ENCODE assay signal across 2 cellular contexts in the genomic region with DNA sequence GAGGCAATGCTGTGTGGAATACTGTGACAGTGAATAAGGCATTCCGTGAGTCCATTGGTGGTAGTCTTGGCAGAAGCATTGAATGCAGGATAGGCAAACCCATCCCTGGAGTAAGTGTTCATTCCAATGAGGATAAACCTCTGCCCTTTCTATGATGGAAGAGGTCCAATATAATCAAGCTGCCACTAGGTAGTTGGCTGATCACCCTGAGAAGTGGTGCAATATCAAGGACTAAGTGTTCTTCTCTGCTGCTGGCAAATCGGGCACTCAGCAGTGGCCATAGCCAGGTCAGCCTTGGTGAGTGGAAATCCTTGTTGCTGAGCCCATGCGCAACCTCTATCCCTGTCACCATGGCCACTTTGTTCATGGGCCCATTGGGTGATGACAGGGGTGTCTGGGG.
TF ChIP-seq lines count a peak whose summit lies in the region.

No MANE protein-coding gene starts in this region.

TF ChIP-seq in liver, 16 proteins besides CTCF, POLR2A, EP300 and RAD21 (continued from another document):
- TF ChIP-seq FOXA2 (IDR thresholded peaks at IDR 0.05) (peak; percentile 69), SP1 (IDR thresholded peaks at IDR 0.05) (peak; percentile 52), YY1 (IDR thresholded peaks at IDR 0.05) (peak; percentile 60), HNF4G (IDR thresholded peaks at IDR 0.05) (no peak), GABPA (IDR thresholded peaks at IDR 0.05 in 1 of 2, conservative IDR thresholded peaks at IDR 0.05 in 1 of 2) (no peak), FOXA1 (IDR thresholded peaks at IDR 0.05) (no peak), NR2F2 (IDR thresholded peaks at IDR 0.05) (no peak)
- TF ChIP-seq, protein P1, sequence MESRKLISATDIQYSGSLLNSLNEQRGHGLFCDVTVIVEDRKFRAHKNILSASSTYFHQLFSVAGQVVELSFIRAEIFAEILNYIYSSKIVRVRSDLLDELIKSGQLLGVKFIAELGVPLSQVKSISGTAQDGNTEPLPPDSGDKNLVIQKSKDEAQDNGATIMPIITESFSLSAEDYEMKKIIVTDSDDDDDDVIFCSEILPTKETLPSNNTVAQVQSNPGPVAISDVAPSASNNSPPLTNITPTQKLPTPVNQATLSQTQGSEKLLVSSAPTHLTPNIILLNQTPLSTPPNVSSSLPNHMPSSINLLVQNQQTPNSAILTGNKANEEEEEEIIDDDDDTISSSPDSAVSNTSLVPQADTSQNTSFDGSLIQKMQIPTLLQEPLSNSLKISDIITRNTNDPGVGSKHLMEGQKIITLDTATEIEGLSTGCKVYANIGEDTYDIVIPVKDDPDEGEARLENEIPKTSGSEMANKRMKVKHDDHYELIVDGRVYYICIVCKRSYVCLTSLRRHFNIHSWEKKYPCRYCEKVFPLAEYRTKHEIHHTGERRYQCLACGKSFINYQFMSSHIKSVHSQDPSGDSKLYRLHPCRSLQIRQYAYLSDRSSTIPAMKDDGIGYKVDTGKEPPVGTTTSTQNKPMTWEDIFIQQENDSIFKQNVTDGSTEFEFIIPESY (IDR thresholded peaks at IDR 0.05): no peak
- TF ChIP-seq, protein P2, sequence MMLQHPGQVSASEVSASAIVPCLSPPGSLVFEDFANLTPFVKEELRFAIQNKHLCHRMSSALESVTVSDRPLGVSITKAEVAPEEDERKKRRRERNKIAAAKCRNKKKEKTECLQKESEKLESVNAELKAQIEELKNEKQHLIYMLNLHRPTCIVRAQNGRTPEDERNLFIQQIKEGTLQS (IDR thresholded peaks at IDR 0.05): no peak
- TF ChIP-seq, protein P3, sequence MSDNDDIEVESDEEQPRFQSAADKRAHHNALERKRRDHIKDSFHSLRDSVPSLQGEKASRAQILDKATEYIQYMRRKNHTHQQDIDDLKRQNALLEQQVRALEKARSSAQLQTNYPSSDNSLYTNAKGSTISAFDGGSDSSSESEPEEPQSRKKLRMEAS (IDR thresholded peaks at IDR 0.05): peak; percentile 27
- TF ChIP-seq, protein P4, sequence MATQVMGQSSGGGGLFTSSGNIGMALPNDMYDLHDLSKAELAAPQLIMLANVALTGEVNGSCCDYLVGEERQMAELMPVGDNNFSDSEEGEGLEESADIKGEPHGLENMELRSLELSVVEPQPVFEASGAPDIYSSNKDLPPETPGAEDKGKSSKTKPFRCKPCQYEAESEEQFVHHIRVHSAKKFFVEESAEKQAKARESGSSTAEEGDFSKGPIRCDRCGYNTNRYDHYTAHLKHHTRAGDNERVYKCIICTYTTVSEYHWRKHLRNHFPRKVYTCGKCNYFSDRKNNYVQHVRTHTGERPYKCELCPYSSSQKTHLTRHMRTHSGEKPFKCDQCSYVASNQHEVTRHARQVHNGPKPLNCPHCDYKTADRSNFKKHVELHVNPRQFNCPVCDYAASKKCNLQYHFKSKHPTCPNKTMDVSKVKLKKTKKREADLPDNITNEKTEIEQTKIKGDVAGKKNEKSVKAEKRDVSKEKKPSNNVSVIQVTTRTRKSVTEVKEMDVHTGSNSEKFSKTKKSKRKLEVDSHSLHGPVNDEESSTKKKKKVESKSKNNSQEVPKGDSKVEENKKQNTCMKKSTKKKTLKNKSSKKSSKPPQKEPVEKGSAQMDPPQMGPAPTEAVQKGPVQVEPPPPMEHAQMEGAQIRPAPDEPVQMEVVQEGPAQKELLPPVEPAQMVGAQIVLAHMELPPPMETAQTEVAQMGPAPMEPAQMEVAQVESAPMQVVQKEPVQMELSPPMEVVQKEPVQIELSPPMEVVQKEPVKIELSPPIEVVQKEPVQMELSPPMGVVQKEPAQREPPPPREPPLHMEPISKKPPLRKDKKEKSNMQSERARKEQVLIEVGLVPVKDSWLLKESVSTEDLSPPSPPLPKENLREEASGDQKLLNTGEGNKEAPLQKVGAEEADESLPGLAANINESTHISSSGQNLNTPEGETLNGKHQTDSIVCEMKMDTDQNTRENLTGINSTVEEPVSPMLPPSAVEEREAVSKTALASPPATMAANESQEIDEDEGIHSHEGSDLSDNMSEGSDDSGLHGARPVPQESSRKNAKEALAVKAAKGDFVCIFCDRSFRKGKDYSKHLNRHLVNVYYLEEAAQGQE (IDR thresholded peaks at IDR 0.05): no peak

TF ChIP-seq in HepG2, 621 proteins besides CTCF, POLR2A, EP300 and RAD21:
- TF ChIP-seq, protein P5, sequence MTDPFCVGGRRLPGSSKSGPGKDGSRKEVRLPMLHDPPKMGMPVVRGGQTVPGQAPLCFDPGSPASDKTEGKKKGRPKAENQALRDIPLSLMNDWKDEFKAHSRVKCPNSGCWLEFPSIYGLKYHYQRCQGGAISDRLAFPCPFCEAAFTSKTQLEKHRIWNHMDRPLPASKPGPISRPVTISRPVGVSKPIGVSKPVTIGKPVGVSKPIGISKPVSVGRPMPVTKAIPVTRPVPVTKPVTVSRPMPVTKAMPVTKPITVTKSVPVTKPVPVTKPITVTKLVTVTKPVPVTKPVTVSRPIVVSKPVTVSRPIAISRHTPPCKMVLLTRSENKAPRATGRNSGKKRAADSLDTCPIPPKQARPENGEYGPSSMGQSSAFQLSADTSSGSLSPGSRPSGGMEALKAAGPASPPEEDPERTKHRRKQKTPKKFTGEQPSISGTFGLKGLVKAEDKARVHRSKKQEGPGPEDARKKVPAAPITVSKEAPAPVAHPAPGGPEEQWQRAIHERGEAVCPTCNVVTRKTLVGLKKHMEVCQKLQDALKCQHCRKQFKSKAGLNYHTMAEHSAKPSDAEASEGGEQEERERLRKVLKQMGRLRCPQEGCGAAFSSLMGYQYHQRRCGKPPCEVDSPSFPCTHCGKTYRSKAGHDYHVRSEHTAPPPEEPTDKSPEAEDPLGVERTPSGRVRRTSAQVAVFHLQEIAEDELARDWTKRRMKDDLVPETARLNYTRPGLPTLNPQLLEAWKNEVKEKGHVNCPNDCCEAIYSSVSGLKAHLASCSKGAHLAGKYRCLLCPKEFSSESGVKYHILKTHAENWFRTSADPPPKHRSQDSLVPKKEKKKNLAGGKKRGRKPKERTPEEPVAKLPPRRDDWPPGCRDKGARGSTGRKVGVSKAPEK (CRISPR knock-in tag; IDR thresholded peaks at IDR 0.05; ENCODE audit: borderline replicate concordance): no peak
- TF ChIP-seq, protein P6, sequence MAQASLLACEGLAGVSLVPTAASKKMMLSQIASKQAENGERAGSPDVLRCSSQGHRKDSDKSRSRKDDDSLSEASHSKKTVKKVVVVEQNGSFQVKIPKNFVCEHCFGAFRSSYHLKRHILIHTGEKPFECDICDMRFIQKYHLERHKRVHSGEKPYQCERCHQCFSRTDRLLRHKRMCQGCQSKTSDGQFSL (CRISPR knock-in tag; IDR thresholded peaks at IDR 0.05): no peak
- no peak for TF ChIP-seq TAF1 (CRISPR knock-in tag; IDR thresholded peaks at IDR 0.05)
- TF ChIP-seq, protein P7, sequence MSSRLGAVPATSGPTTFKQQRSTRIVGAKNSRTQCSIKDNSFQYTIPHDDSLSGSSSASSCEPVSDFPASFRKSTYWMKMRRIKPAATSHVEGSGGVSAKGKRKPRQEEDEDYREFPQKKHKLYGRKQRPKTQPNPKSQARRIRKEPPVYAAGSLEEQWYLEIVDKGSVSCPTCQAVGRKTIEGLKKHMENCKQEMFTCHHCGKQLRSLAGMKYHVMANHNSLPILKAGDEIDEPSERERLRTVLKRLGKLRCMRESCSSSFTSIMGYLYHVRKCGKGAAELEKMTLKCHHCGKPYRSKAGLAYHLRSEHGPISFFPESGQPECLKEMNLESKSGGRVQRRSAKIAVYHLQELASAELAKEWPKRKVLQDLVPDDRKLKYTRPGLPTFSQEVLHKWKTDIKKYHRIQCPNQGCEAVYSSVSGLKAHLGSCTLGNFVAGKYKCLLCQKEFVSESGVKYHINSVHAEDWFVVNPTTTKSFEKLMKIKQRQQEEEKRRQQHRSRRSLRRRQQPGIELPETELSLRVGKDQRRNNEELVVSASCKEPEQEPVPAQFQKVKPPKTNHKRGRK (CRISPR knock-in tag; IDR thresholded peaks at IDR 0.05): no peak
- TF ChIP-seq, protein P8, sequence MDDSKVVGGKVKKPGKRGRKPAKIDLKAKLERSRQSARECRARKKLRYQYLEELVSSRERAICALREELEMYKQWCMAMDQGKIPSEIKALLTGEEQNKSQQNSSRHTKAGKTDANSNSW (CRISPR knock-in tag; IDR thresholded peaks at IDR 0.05; ENCODE audit: borderline replicate concordance): no peak
- TF ChIP-seq, protein P9, sequence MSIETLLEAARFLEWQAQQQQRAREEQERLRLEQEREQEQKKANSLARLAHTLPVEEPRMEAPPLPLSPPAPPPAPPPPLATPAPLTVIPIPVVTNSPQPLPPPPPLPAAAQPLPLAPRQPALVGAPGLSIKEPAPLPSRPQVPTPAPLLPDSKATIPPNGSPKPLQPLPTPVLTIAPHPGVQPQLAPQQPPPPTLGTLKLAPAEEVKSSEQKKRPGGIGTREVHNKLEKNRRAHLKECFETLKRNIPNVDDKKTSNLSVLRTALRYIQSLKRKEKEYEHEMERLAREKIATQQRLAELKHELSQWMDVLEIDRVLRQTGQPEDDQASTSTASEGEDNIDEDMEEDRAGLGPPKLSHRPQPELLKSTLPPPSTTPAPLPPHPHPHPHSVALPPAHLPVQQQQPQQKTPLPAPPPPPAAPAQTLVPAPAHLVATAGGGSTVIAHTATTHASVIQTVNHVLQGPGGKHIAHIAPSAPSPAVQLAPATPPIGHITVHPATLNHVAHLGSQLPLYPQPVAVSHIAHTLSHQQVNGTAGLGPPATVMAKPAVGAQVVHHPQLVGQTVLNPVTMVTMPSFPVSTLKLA (IDR thresholded peaks at IDR 0.05): no peak
- no peak for TF ChIP-seq PRMT3 (CRISPR knock-in tag; IDR thresholded peaks at IDR 0.05; ENCODE audit: borderline replicate concordance, low read depth)
